In genomic region chr18:33460681-33461080, GRCh38 we compare ENCODE assay signal across 11 cellular contexts. TPM values are rescaled to one million over a fixed set of nuclear protein-coding genes. Genes with fewer than 3 reads are reported as not detected.
"Had no signal": no experiment of that assay in that cellular context is flagged by ENCODE, and none has a peak within 500 bp of the region (broad histone marks: within the 10 kb centered on the region; RNA-seq: fewer than 3 reads in every experiment).

No MANE protein-coding gene starts in this region.

- H3K9me3 Mint-ChIP-seq: GM23338, H9 had no signal

- H3K4me3 Mint-ChIP-seq: GM23338, H9, HFFc6 had no signal

- H3K27ac Mint-ChIP-seq: GM23338, H9, HFFc6 had no signal

- H3K27ac ChIP-seq: GM23248 had no signal

- H3K36me3 ChIP-seq: HAP-1 had no signal

- DNase-seq: GM23248, GOT3, H7, H9, HCEC 1CT, HFFc6 had no signal

- H3K4me1 ChIP-seq: HAP-1 had no signal

- H3K4me3 ChIP-seq: GM23248, GM23338, HAP-1 had no signal

- H3K9me3 ChIP-seq: HAP-1 had no signal

- H3K4me1 Mint-ChIP-seq: GM23338, H9 had no signal

- FAIRE-seq: H1, H54 had no signal

RNA-seq across cellular contexts. Expression of gene CCDC178, which starts 20.2 kb away (rescaled TPM):
- total RNA-seq: GM23248, H1, H4, H7, H9, HFFc6 had no signal
